9 cellular contexts compared by ENCODE assay signal in the genomic region with DNA sequence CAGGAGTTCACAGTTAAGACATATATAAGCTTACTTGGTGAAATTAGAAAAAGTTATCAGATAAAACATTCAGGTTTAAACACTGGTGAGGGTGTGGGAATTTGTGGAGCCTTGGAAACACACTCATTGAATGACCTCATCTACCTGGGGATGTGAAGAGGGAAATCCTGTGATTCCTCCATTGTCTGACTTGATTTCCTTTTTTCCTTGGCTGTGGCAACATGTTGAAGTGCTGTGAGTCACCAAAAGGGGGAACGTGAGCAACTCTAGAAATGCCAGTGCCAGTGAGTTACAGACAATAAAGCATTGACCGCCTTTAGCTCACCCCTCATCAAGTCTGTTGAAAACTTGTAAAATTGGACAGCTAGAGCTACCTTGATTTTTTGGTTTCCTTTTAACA. TPM values are rescaled to one million over a fixed set of nuclear protein-coding genes. Genes with fewer than 3 reads are reported as not detected.
DNase-seq lines count a peak whose midpoint lies in the region; ATAC-seq and TF ChIP-seq lines count a peak whose summit lies in the region.
"Had no signal": no experiment of that assay in that cellular context is flagged by ENCODE, and none has a peak within 500 bp of the region (broad histone marks: within the 10 kb centered on the region; RNA-seq: fewer than 3 reads in every experiment).

No MANE protein-coding gene starts in this region.

- H3K27me3 ChIP-seq in mesenchymal stem cell (ENCODE audit: control insufficient read depth in 1 of 2, insufficient read depth in 1 of 2, low read length in 2 of 2): no peaks in the 10 kb centered on the region

- DNase-seq in Calu3 (peak; percentile 52), KBM-7 (peak; percentile 53), mesenchymal stem cell (peak; percentile 64), NCI-H1436 (lab: John Stamatoyannopoulos, UW) (no peak)
- DNase-seq in activated naive CD8-positive, alpha-beta T cell treated with anti-CD3 and anti-CD28 coated beads, Interleukin-2, amount 50 U/mL, for 24 hours: no peak
- DNase-seq: NCI-H187 treated with DMSO at 0.1 percent for 48 hours had no signal

- H2BK120ac ChIP-seq in mesenchymal stem cell (ENCODE audit: low read depth, low read length): no peak overlapping the region

- no peaks in the 10 kb centered on the region for H3K9me3 Mint-ChIP-seq in Calu3 (ENCODE audit: low read depth, unreplicated experiment)
- H3K9me3 Mint-ChIP-seq in activated naive CD8-positive, alpha-beta T cell treated with anti-CD3 and anti-CD28 coated beads, Interleukin-2, amount 50 U/mL, for 24 hours: no peaks in the 10 kb centered on the region

- H3K23ac ChIP-seq in mesenchymal stem cell (ENCODE audit: low read length in 2 of 2): no peak overlapping the region

- intact Hi-C loops in Calu3 (cut with micrococcal nuclease; ENCODE audit: unreplicated experiment): no loop called here

- H3K4me3 ChIP-seq in mesenchymal stem cell (ENCODE audit: insufficient read depth in 1 of 2, low read depth in 1 of 2, low read length in 2 of 2): peak overlapping the region in 1 of 2 experiments; percentile 93

- no peaks in the 10 kb centered on the region for H3K27me3 Mint-ChIP-seq in Calu3 (ENCODE audit: unreplicated experiment)
- no peaks in the 10 kb centered on the region for H3K27me3 Mint-ChIP-seq in activated naive CD8-positive, alpha-beta T cell treated with anti-CD3 and anti-CD28 coated beads, Interleukin-2, amount 50 U/mL, for 24 hours

- no peaks in the 10 kb centered on the region for H3K36me3 ChIP-seq in mesenchymal stem cell (ENCODE audit: control insufficient read depth in 1 of 2, insufficient read depth in 2 of 2, low read depth in 1 of 2, low read length in 2 of 2)

- no peak overlapping the region for H2BK5ac ChIP-seq in mesenchymal stem cell (ENCODE audit: low read depth, low read length, poor library complexity, severe bottlenecking)

- no peak overlapping the region for H3K4ac ChIP-seq in mesenchymal stem cell (ENCODE audit: low read depth in 1 of 2, low read length in 2 of 2)

- no peak overlapping the region for H2AK5ac ChIP-seq in mesenchymal stem cell (ENCODE audit: low read length, severe bottlenecking)

- TF ChIP-seq CTCF in Calu3 (IDR thresholded peaks at IDR 0.05; ENCODE audit: unreplicated experiment): no peak

- no peak overlapping the region for H2BK12ac ChIP-seq in mesenchymal stem cell (ENCODE audit: low read length in 2 of 2)

- no peak overlapping the region for H3K18ac ChIP-seq in mesenchymal stem cell (ENCODE audit: low read depth in 1 of 2, low read length in 2 of 2)

- no peak overlapping the region for H4K8ac ChIP-seq in mesenchymal stem cell (ENCODE audit: low read length)

- H3K9me3 ChIP-seq in mesenchymal stem cell (ENCODE audit: control insufficient read depth, low read length): no peaks in the 10 kb centered on the region

- H3K27ac ChIP-seq in mesenchymal stem cell (ENCODE audit: low read length, poor library complexity, severe bottlenecking): no peak overlapping the region

- WGBS in mesenchymal stem cell: 32% methylated on average over 2 of the region's 2 CpGs

- no peak overlapping the region for H4K91ac ChIP-seq in mesenchymal stem cell (ENCODE audit: low read length)

- in situ Hi-C loops in KBM-7 (cut with MboI; ENCODE audit: low pct_unique_long_range_greater_than_20kb, low sequenced_read_pairs): no loop called here

- no peak overlapping the region for H3K14ac ChIP-seq in mesenchymal stem cell (ENCODE audit: low read length in 2 of 2)

- no peak overlapping the region for H2BK15ac ChIP-seq in mesenchymal stem cell (ENCODE audit: low read depth, poor library complexity, severe bottlenecking)

- H3K4me1 ChIP-seq in mesenchymal stem cell (ENCODE audit: control insufficient read depth, insufficient read depth, low read depth, low read length): peaks cover 11% of the 10 kb centered on the region

- BruUV-seq in Calu3 (replicated peaks; lab: Mats Ljungman, UMichigan): TSS peak; percentile 22

- ATAC-seq in activated naive CD8-positive, alpha-beta T cell treated with anti-CD3 and anti-CD28 coated beads, Interleukin-2, amount 50 U/mL, for 24 hours: no peak
- ATAC-seq in GM18873 (IDR thresholded peaks at IDR 0.05; ENCODE audit: low FRiP score, unreplicated experiment) (no peak), GM21717 (IDR thresholded peaks at IDR 0.05; ENCODE audit: unreplicated experiment) (no peak), HG02938 (IDR thresholded peaks at IDR 0.05; ENCODE audit: unreplicated experiment) (no peak)

- H3K36me3 Mint-ChIP-seq in Calu3 (ENCODE audit: insufficient read depth, unreplicated experiment): peaks cover 53% of the 10 kb centered on the region
- H3K36me3 Mint-ChIP-seq in activated naive CD8-positive, alpha-beta T cell treated with anti-CD3 and anti-CD28 coated beads, Interleukin-2, amount 50 U/mL, for 24 hours (ENCODE audit: low read depth): peaks cover 16% of the 10 kb centered on the region

- peak overlapping the region; percentile 82 for H3K4me3 Mint-ChIP-seq in Calu3 (ENCODE audit: low read depth, unreplicated experiment)
- H3K4me3 Mint-ChIP-seq in activated naive CD8-positive, alpha-beta T cell treated with anti-CD3 and anti-CD28 coated beads, Interleukin-2, amount 50 U/mL, for 24 hours: peak overlapping the region; percentile 87

- H2AFZ ChIP-seq in mesenchymal stem cell (ENCODE audit: low read depth, low read length): no peak overlapping the region

- no peak overlapping the region for H3K4me2 ChIP-seq in mesenchymal stem cell (ENCODE audit: low read length, poor library complexity, severe bottlenecking)

- CTCF ChIA-PET in Calu3 (lab: Charles Lee): interaction anchor here (0.5 to 1.8 kb wide), 10 partner anchors 9 to 576 kb away, joined by 3 to 14 read pairs (median 3); partner anchors contain the start of genes C16orf96 and MGRN1

- H3K27ac Mint-ChIP-seq in Calu3 (ENCODE audit: unreplicated experiment): peak overlapping the region; percentile 79
- H3K27ac Mint-ChIP-seq in activated naive CD8-positive, alpha-beta T cell treated with anti-CD3 and anti-CD28 coated beads, Interleukin-2, amount 50 U/mL, for 24 hours: peak overlapping the region; percentile 73

- H3K79me1 ChIP-seq in mesenchymal stem cell (replicated peaks; ENCODE audit: low read length, poor library complexity, severe bottlenecking): peaks cover 11% of the 10 kb centered on the region

- H3K4me1 Mint-ChIP-seq in Calu3 (ENCODE audit: low read depth, unreplicated experiment): peaks cover 17% of the 10 kb centered on the region
- H3K4me1 Mint-ChIP-seq in activated naive CD8-positive, alpha-beta T cell treated with anti-CD3 and anti-CD28 coated beads, Interleukin-2, amount 50 U/mL, for 24 hours: peaks cover 59% of the 10 kb centered on the region

- peak overlapping the region; percentile 35 for H3K9ac ChIP-seq in mesenchymal stem cell (ENCODE audit: low read length)

RNA-seq across cellular contexts. Expression of gene HMOX2, which starts 1.8 kb away (rescaled TPM):
- 79.2 and 103 TPM in 2 replicates for total RNA-seq in Calu3 (2022)
- polyA plus RNA-seq in mesenchymal stem cell (2013, experiment 1 of 2): 42.5 TPM
- polyA plus RNA-seq in mesenchymal stem cell (2013, experiment 2 of 2): 41.6 TPM

RNA-seq across cellular contexts. Expression of gene NMRAL1, which starts 3.5 kb away (rescaled TPM):
- total RNA-seq in Calu3 (2022): 101 and 118 TPM in 2 replicates
- 47.8 TPM for polyA plus RNA-seq in mesenchymal stem cell (2013, experiment 1 of 2)
- polyA plus RNA-seq in mesenchymal stem cell (2013, experiment 2 of 2): 47.4 TPM

RNA-seq across cellular contexts. Expression of gene DNAJA3, which starts 52.3 kb away (rescaled TPM):
- 93.1 and 99.2 TPM in 2 replicates for total RNA-seq in Calu3 (2022)
- 27.3 TPM for polyA plus RNA-seq in mesenchymal stem cell (2013, experiment 1 of 2)
- polyA plus RNA-seq in mesenchymal stem cell (2013, experiment 2 of 2): 27.3 TPM

Comparison
In these comparisons a context has a peak if more than half of its experiments do, and no peak if none do; other contexts are left out.
1. DNase-seq: peak in Calu3 (single experiment), KBM-7 (single experiment) and mesenchymal stem cell (single experiment); none in activated naive CD8-positive, alpha-beta T cell treated with anti-CD3 and anti-CD28 coated beads, Interleukin-2, amount 50 U/mL, for 24 hours (single experiment) and NCI-H1436 (single experiment).